In genomic region chr22:30425616-30426394, GRCh38 we compare ENCODE assay signal across 1 cellular context.
TF ChIP-seq lines count a peak whose summit lies in the region.

Gene MTFP1, plus strand, starts transcription at chr22:30425768. Its CDS starts 112 bp downstream, at chr22:30425880.

TF ChIP-seq in HEK293, 187 proteins besides CTCF, POLR2A, EP300 and RAD21 (continued from another document):
- no peak for TF ChIP-seq SALL2 (tag by site-specific recombination; IDR thresholded peaks at IDR 0.05; ENCODE audit: borderline replicate concordance)
- TF ChIP-seq ZIC2 (tag by site-specific recombination; IDR thresholded peaks at IDR 0.05), result peak; percentile 55
- TF ChIP-seq ZNF580 (tag by site-specific recombination; IDR thresholded peaks at IDR 0.05), result no peak
- TF ChIP-seq YY2 (tag by site-specific recombination; IDR thresholded peaks at IDR 0.05), result no peak
- 0 out of 2 replicates have a peak, but pooled peaks have one; percentile 9 for TF ChIP-seq ZNF433 (tag by site-specific recombination; IDR thresholded peaks at IDR 0.05; ENCODE audit: low read depth)
- peak; percentile 94 for TF ChIP-seq ZBTB20 (tag by site-specific recombination; IDR thresholded peaks at IDR 0.05)
- TF ChIP-seq, protein P1, sequence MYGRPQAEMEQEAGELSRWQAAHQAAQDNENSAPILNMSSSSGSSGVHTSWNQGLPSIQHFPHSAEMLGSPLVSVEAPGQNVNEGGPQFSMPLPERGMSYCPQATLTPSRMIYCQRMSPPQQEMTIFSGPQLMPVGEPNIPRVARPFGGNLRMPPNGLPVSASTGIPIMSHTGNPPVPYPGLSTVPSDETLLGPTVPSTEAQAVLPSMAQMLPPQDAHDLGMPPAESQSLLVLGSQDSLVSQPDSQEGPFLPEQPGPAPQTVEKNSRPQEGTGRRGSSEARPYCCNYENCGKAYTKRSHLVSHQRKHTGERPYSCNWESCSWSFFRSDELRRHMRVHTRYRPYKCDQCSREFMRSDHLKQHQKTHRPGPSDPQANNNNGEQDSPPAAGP (tag by site-specific recombination; IDR thresholded peaks at IDR 0.05), result peak; percentile 51; the same call in 1 of the 2 replicates
- TF ChIP-seq PRDM4 (tag by site-specific recombination; IDR thresholded peaks at IDR 0.05), result no peak
- no peak for TF ChIP-seq ZNF670 (tag by site-specific recombination; IDR thresholded peaks at IDR 0.05; ENCODE audit: low read depth)
- TF ChIP-seq ZBTB1 (tag by site-specific recombination; IDR thresholded peaks at IDR 0.05), result no peak
- no peak for TF ChIP-seq ZSCAN16 (tag by site-specific recombination; IDR thresholded peaks at IDR 0.05)
- peak; percentile 63; the same call in 1 of the 2 replicates for TF ChIP-seq KLF16 (tag by site-specific recombination; IDR thresholded peaks at IDR 0.05)
- TF ChIP-seq ZNF2 (tag by site-specific recombination; IDR thresholded peaks at IDR 0.05), result 0 out of 2 replicates have a peak, but pooled peaks have one; percentile 26
- TF ChIP-seq, protein P2, sequence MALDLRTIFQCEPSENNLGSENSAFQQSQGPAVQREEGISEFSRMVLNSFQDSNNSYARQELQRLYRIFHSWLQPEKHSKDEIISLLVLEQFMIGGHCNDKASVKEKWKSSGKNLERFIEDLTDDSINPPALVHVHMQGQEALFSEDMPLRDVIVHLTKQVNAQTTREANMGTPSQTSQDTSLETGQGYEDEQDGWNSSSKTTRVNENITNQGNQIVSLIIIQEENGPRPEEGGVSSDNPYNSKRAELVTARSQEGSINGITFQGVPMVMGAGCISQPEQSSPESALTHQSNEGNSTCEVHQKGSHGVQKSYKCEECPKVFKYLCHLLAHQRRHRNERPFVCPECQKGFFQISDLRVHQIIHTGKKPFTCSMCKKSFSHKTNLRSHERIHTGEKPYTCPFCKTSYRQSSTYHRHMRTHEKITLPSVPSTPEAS (tag by site-specific recombination; IDR thresholded peaks at IDR 0.05), result no peak
- TF ChIP-seq ZSCAN23 (tag by site-specific recombination; IDR thresholded peaks at IDR 0.05), result no peak
- no peak for TF ChIP-seq ZNF707 (tag by site-specific recombination; IDR thresholded peaks at IDR 0.05)
- TF ChIP-seq ZNF660 (tag by site-specific recombination; IDR thresholded peaks at IDR 0.05), result 0 out of 2 replicates have a peak, but pooled peaks have one; percentile 39
- TF ChIP-seq ZNF792 (tag by site-specific recombination; IDR thresholded peaks at IDR 0.05), result no peak
- no peak for TF ChIP-seq ZNF777 (tag by site-specific recombination; IDR thresholded peaks at IDR 0.05; ENCODE audit: borderline replicate concordance)
- no peak for TF ChIP-seq ZNF140 (tag by site-specific recombination; IDR thresholded peaks at IDR 0.05)
- no peak for TF ChIP-seq MYNN (tag by site-specific recombination; IDR thresholded peaks at IDR 0.05; ENCODE audit: borderline replicate concordance)
- TF ChIP-seq ZNF658 (tag by site-specific recombination; IDR thresholded peaks at IDR 0.05), result no peak
